30 cellular contexts compared by ENCODE assay signal in genomic region chr17:8930664-8931063, GRCh38. TPM values are rescaled to one million over a fixed set of nuclear protein-coding genes. Genes with fewer than 3 reads are reported as not detected.
"Had no signal": no experiment of that assay in that cellular context is flagged by ENCODE, and none has a peak within 500 bp of the region (broad histone marks: within the 10 kb centered on the region; RNA-seq: fewer than 3 reads in every experiment).

No MANE protein-coding gene starts in this region.

- H3K4me3 ChIP-seq: breast epithelium, esophagus squamous epithelium, left lung, lung, mucosa of descending colon, psoas muscle, smooth muscle cell, tibial nerve had no signal

- H3K4me1 ChIP-seq: breast epithelium, esophagus squamous epithelium, parathyroid adenoma, psoas muscle, tibial nerve had no signal

- H3K27me3 ChIP-seq: esophagus squamous epithelium, tibial nerve had no signal

- H3K36me3 ChIP-seq: breast epithelium, esophagus squamous epithelium, left lung, tibial nerve had no signal

- H3K4me3 Mint-ChIP-seq: activated naive CD4-positive, alpha-beta T cell treated with anti-CD3 and anti-CD28 coated beads for 36 hours; activated T-helper 1 cell treated with anti-CD3 and anti-CD28 coated beads, Interleukin-12 subunit alpha, Interleukin-12 subunit beta, Interleukin-2, Interleukin-4 antibody, amounts not matched to agents 30 ng/mL and 10 ng/mL and 1 ng/mL, durations not matched to agents 14 hours and 24 hours and 36 hours; stimulated activated naive B cell treated with anti-CD40 and anti-IgM and Interleukin-4, amounts not matched to agents 10 μg/mL and 1 μg/mL and 100 μg/mL, for 72 hours had no signal

- H3K79me2 ChIP-seq: parathyroid adenoma had no signal

- FAIRE-seq: endometrium, frontal cortex, islet of Langerhans had no signal

- H3K4me2 ChIP-seq: smooth muscle cell had no signal

- H3K9ac ChIP-seq: parathyroid adenoma had no signal

- H3K27ac ChIP-seq: breast epithelium, epithelial cell of prostate, esophagus squamous epithelium, parathyroid adenoma, psoas muscle, tibial nerve had no signal

- ATAC-seq: left lung; mucosa of descending colon; psoas muscle; stimulated activated naive B cell treated with anti-CD40 and anti-IgM and Interleukin-4, amounts not matched to agents 10 μg/mL and 1 μg/mL and 100 μg/mL, for 72 hours had no signal

- H3K27me3 Mint-ChIP-seq: stimulated activated naive B cell treated with anti-CD40 and anti-IgM and Interleukin-4, amounts not matched to agents 10 μg/mL and 1 μg/mL and 100 μg/mL, for 72 hours had no signal

- H3K27ac Mint-ChIP-seq: activated naive CD4-positive, alpha-beta T cell treated with anti-CD3 and anti-CD28 coated beads for 36 hours; activated T-helper 1 cell treated with anti-CD3 and anti-CD28 coated beads, Interleukin-12 subunit alpha, Interleukin-12 subunit beta, Interleukin-2, Interleukin-4 antibody, amounts not matched to agents 30 ng/mL and 10 ng/mL and 1 ng/mL, durations not matched to agents 14 hours and 24 hours and 36 hours had no signal

- DNase-seq: activated CD4-positive, alpha-beta T cell treated with anti-CD3 and anti-CD28 coated beads for 1 hour; activated CD4-positive, alpha-beta T cell treated with anti-CD3 and anti-CD28 coated beads, Interleukin-2, amount 50 U/mL, for 1 hour; activated effector memory CD4-positive, alpha-beta T cell treated with anti-CD3 and anti-CD28 coated beads, Interleukin-2, amount 50 U/mL, for 16 hours; activated naive CD4-positive, alpha-beta T cell treated with anti-CD3 and anti-CD28 coated beads for 36 hours; activated T-cell treated with anti-CD3 and anti-CD28 coated beads for 4 hours; central memory CD4-positive, alpha-beta T cell; dermis blood vessel endothelial cell; effector CD4-positive, alpha-beta T cell; esophagus squamous epithelium; left lung; mucosa of descending colon; occipital lobe; psoas muscle; stimulated activated CD4-positive, alpha-beta T cell treated with anti-CD3 and anti-CD28 coated beads, Interleukin-1b, Interleukin-23, amount 100 ng/mL, for 48 hours; stimulated activated CD4-positive, alpha-beta T cell treated with anti-CD3 and anti-CD28 coated beads, Interleukin-4, amount 100 ng/mL, for 4 hours; stimulated activated CD8-positive, alpha-beta memory T cell treated with anti-CD3 and anti-CD28 coated beads, Interleukin-4, amount 100 ng/mL, for 48 hours; stimulated activated naive B cell treated with anti-CD40 and anti-IgM and Interleukin-4, amounts not matched to agents 10 μg/mL and 1 μg/mL and 100 μg/mL, for 72 hours; T-helper 2 cell had no signal

- H2AFZ ChIP-seq: parathyroid adenoma had no signal

RNA-seq across cellular contexts. Expression of gene PIK3R5, which starts 34.8 kb away (rescaled TPM):
- total RNA-seq: dermis blood vessel endothelial cell, myocyte, smooth muscle cell had no signal
- polyA plus RNA-seq: neural cell, smooth muscle cell had no signal
